In the genomic region with DNA sequence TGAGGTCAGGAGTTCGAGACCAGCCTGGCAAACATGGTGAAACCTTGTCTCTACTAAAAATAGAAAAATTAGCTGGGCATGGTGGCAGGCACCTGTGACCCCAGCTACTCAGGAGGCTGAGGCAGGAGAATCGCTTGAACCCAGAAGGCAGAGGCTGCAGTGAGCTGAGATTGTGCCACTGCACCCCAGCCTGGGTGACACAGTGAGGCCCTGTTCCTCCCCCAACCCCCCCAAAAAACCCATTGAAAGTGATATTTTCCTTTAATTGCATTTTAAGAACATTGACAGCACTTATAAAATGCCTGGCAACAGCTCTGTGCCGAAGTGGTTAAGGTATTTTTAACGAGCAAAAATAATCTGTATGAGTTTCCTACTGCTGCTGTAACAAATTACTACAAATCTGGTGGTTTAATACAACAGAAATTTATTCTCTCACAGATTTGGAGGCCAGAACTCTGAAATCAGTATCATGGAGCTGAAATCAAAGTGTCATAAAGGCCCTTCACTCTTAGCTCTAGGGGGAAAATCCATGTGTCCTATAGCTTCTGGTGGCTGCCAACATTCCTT, we compare ENCODE assay signal across 2 cellular contexts. TPM values are rescaled to one million over a fixed set of nuclear protein-coding genes. Genes with fewer than 3 reads are reported as not detected.
"Had no signal": no experiment of that assay in that cellular context is flagged by ENCODE, and none has a peak within 500 bp of the region (broad histone marks: within the 10 kb centered on the region; RNA-seq: fewer than 3 reads in every experiment).

No MANE protein-coding gene starts in this region.

RNA-seq across cellular contexts. Expression of gene GABRR3, which starts 24.1 kb away (rescaled TPM):
- total RNA-seq: G401, GM12878 had no signal
- polyA plus RNA-seq: GM12878 had no signal
